18 cellular contexts compared by ENCODE assay signal in genomic region chr9:96649620-96650323, GRCh38. TPM values are rescaled to one million over a fixed set of nuclear protein-coding genes. Genes with fewer than 3 reads are reported as not detected.
DNase-seq lines count a peak whose midpoint lies in the region; ATAC-seq, FAIRE-seq and TF ChIP-seq lines count a peak whose summit lies in the region.
"Had no signal": no experiment of that assay in that cellular context is flagged by ENCODE, and none has a peak within 500 bp of the region (broad histone marks: within the 10 kb centered on the region; RNA-seq: fewer than 3 reads in every experiment).

No MANE protein-coding gene starts in this region.

- ATAC-seq in HepG2 (no peak), right lobe of liver (no peak)

- no peaks in the 10 kb centered on the region for H3K27me3 ChIP-seq in HepG2 (ENCODE audit: control insufficient read depth in 1 of 2, insufficient read depth in 2 of 2, low read length in 2 of 2)
- no peaks in the 10 kb centered on the region for H3K27me3 ChIP-seq in right lobe of liver
- H3K27me3 ChIP-seq in mesenchymal stem cell (ENCODE audit: control insufficient read depth in 1 of 2, insufficient read depth in 1 of 2, low read length in 2 of 2), result no peaks in the 10 kb centered on the region
- H3K27me3 ChIP-seq: SJCRH30 had no signal

- H3K9ac ChIP-seq in HepG2 (ENCODE audit: insufficient read depth, low read depth, low read length), result no peak overlapping the region
- peak overlapping the region; percentile 68 for H3K9ac ChIP-seq in mesenchymal stem cell (ENCODE audit: low read length)

- H2AFZ ChIP-seq in HepG2 (ENCODE audit: low read length) (no peak overlapping the region), mesenchymal stem cell (ENCODE audit: low read depth, low read length) (no peak overlapping the region)

- H2AK5ac ChIP-seq in mesenchymal stem cell (ENCODE audit: low read length, severe bottlenecking), result no peak overlapping the region

- no peak for TF ChIP-seq RAD21 in HepG2 (CRISPR knock-in tag; IDR thresholded peaks at IDR 0.05)

- H4K91ac ChIP-seq in mesenchymal stem cell (ENCODE audit: low read length), result no peak overlapping the region

- DNase-seq in HepG2 (ENCODE audit: low spot score) (no peak), right lobe of liver (no peak), chondrocyte (ENCODE audit: low spot score) (no peak), mesenchymal stem cell (no peak), GM13976 (ENCODE audit: low spot score) (no peak), nucleus accumbens (lab: John Stamatoyannopoulos, UW) (no peak), dedifferentiated amniotic fluid mesenchymal stem cell (ENCODE audit: extremely low spot score) (no peak)
- DNase-seq in activated CD4-positive, alpha-beta T cell treated with anti-CD3 and anti-CD28 coated beads, Interleukin-2, amount 50 U/mL, for 1 hour, result no peak
- DNase-seq: EL, Karpas-422, NCI-H1417 treated with DMSO at 0.1 percent for 48 hours, NCI-H2029 treated with DMSO at 0.1 percent for 48 hours, NCI-H510A treated with DMSO at 0.1 percent for 48 hours, RPMI8226, SJCRH30 had no signal

- no peaks in the 10 kb centered on the region for H3K79me2 ChIP-seq in HepG2 (ENCODE audit: insufficient read depth, low read length)

- intact Hi-C loops in HepG2 (cut with micrococcal nuclease; ENCODE audit: unreplicated experiment), result loop anchor here (5.0 to 10.0 kb wide), 3 partner anchors 32 to 157 kb away; partner anchors contain the start of gene CDC14B
- intact Hi-C loops in right lobe of liver (cut with DNase I), result no loop called here

- no peak overlapping the region for H3K4me3 Mint-ChIP-seq in chondrocyte (ENCODE audit: unreplicated experiment)
- H3K4me3 Mint-ChIP-seq: B cell had no signal

- CTCF ChIA-PET in HepG2 (lab: Yijun Ruan, JAX; ENCODE audit: low intra/inter-chr PET ratio, low total read pairs), result no interaction called here

- no peaks in the 10 kb centered on the region for H3K9me3 ChIP-seq in HepG2 (ENCODE audit: low read length)
- no peaks in the 10 kb centered on the region for H3K9me3 ChIP-seq in right lobe of liver
- H3K9me3 ChIP-seq in mesenchymal stem cell (ENCODE audit: control insufficient read depth, low read length), result no peaks in the 10 kb centered on the region
- H3K9me3 ChIP-seq: SJCRH30 had no signal

- H2BK120ac ChIP-seq in mesenchymal stem cell (ENCODE audit: low read depth, low read length), result no peak overlapping the region

- peaks cover 25% of the 10 kb centered on the region for H3K36me3 Mint-ChIP-seq in chondrocyte (ENCODE audit: low read depth)

- no peak overlapping the region for H3K23ac ChIP-seq in mesenchymal stem cell (ENCODE audit: low read length in 2 of 2)

- H3K9me3 Mint-ChIP-seq in chondrocyte (ENCODE audit: low read depth), result no peaks in the 10 kb centered on the region

- H3K14ac ChIP-seq in mesenchymal stem cell (ENCODE audit: low read length in 2 of 2), result no peak overlapping the region

- peaks cover 13% of the 10 kb centered on the region for H3K79me1 ChIP-seq in mesenchymal stem cell (replicated peaks; ENCODE audit: low read length, poor library complexity, severe bottlenecking)

- TF ChIP-seq EP300 in HepG2 (IDR thresholded peaks at IDR 0.05; ENCODE audit: low read depth in 2 of 2, low read length in 2 of 2) (no peak), HepG2 (CRISPR knock-in tag; IDR thresholded peaks at IDR 0.05; ENCODE audit: borderline replicate concordance) (no peak)

- in situ Hi-C loops in HepG2 (cut with HindIII; ENCODE audit: extremely low pct_ligation_motif_present, low pct_unique_long_range_greater_than_20kb) (loop anchor here (10.0 to 25.0 kb wide), 2 partner anchors 205 to 312 kb away; no protein-coding TSS in a partner anchor), GM13976 (cut with MboI; ENCODE audit: low sequenced_read_pairs, unreplicated experiment) (loop anchor here (10.0 kb wide), 1 partner anchor 315 kb away; no protein-coding TSS in a partner anchor)

- no peaks in the 10 kb centered on the region for H3K27me3 Mint-ChIP-seq in chondrocyte (ENCODE audit: low read depth)
- H3K27me3 Mint-ChIP-seq: B cell had no signal

- no peak for FAIRE-seq in HepG2 (lab: Jason Lieb, UNC)
- FAIRE-seq: H54 had no signal

- H4K8ac ChIP-seq in mesenchymal stem cell (ENCODE audit: low read length), result peak overlapping the region; percentile 13

- no peak for TF ChIP-seq CTCF in HepG2 (CRISPR knock-in tag; IDR thresholded peaks at IDR 0.05)
- no peak for TF ChIP-seq CTCF in right lobe of liver (IDR thresholded peaks at IDR 0.05)
- no peak for TF ChIP-seq CTCF in chondrocyte (IDR thresholded peaks at IDR 0.05)
- no peak for TF ChIP-seq CTCF in GM13976 (IDR thresholded peaks at IDR 0.05; ENCODE audit: borderline replicate concordance, control extremely low read depth, extremely low read depth, insufficient read depth, missing control alignments)

- H3K4me2 ChIP-seq in HepG2 (ENCODE audit: low read depth, low read length), result no peak overlapping the region
- no peak overlapping the region for H3K4me2 ChIP-seq in mesenchymal stem cell (ENCODE audit: low read length, poor library complexity, severe bottlenecking)

- H4K20me1 ChIP-seq in HepG2 (ENCODE audit: insufficient read depth, low read length), result no peaks in the 10 kb centered on the region

- no peak overlapping the region for H2BK15ac ChIP-seq in mesenchymal stem cell (ENCODE audit: low read depth, poor library complexity, severe bottlenecking)

- H3K4me3 ChIP-seq in HepG2 (replicated peaks in 1 of 3; ENCODE audit: insufficient read depth in 1 of 3, low read depth in 2 of 3, low read length in 3 of 3), result no peak overlapping the region
- no peak overlapping the region for H3K4me3 ChIP-seq in right lobe of liver
- H3K4me3 ChIP-seq in mesenchymal stem cell (ENCODE audit: insufficient read depth in 1 of 2, low read depth in 1 of 2, low read length in 2 of 2), result no peak overlapping the region
- H3K4me3 ChIP-seq: SJCRH30 had no signal

- no peak overlapping the region for H2BK5ac ChIP-seq in mesenchymal stem cell (ENCODE audit: low read depth, low read length, poor library complexity, severe bottlenecking)

- WGBS in HepG2 (ENCODE audit: low lambda C conversion rate), result 79% methylated on average over 1 of the region's 1 CpG
- 50% methylated on average over 1 of the region's 1 CpG for WGBS in right lobe of liver (ENCODE audit: insufficient coverage, low coverage, low lambda C conversion rate, missing lambda C conversion rate)
- no CpG with 5 or more reads among the region's 1 CpG for WGBS in mesenchymal stem cell

- peaks cover 3 to 33% of the 10 kb centered on the region in 2 experiments; a peak in 4 of 5 replicates for H3K36me3 ChIP-seq in HepG2 (replicated peaks in 1 of 2; ENCODE audit: control insufficient read depth in 1 of 2, insufficient read depth in 2 of 2, low read length in 2 of 2)
- H3K36me3 ChIP-seq in right lobe of liver, result peaks cover 0 to 10% (median 3%) of the 10 kb centered on the region in 4 donors
- H3K36me3 ChIP-seq in mesenchymal stem cell (ENCODE audit: control insufficient read depth in 1 of 2, insufficient read depth in 2 of 2, low read depth in 1 of 2, low read length in 2 of 2), result peaks cover 25 to 64% of the 10 kb centered on the region in 2 experiments

- no TSS peak for BruUV-seq in HepG2 (replicated peaks; lab: Mats Ljungman, UMichigan)

- H3K27ac ChIP-seq in HepG2 (ENCODE audit: extremely low read length, insufficient read depth, low read length) (no peak overlapping the region), right lobe of liver (no peak overlapping the region), mesenchymal stem cell (ENCODE audit: low read length, poor library complexity, severe bottlenecking) (no peak overlapping the region)
- H3K27ac ChIP-seq: SJCRH30 had no signal

- H3K4ac ChIP-seq in mesenchymal stem cell (ENCODE audit: low read depth in 1 of 2, low read length in 2 of 2), result no peak overlapping the region

- H3K18ac ChIP-seq in mesenchymal stem cell (ENCODE audit: low read depth in 1 of 2, low read length in 2 of 2), result no peak overlapping the region

- no peak overlapping the region for H2BK12ac ChIP-seq in mesenchymal stem cell (ENCODE audit: low read length in 2 of 2)

- peaks cover 33% of the 10 kb centered on the region for H3K4me1 Mint-ChIP-seq in chondrocyte (ENCODE audit: low read depth)

- H3K27ac Mint-ChIP-seq in chondrocyte (ENCODE audit: unreplicated experiment), result peak overlapping the region; percentile 8
- H3K27ac Mint-ChIP-seq: B cell had no signal

- TF ChIP-seq POLR2A in HepG2 (IDR thresholded peaks at IDR 0.05; ENCODE audit: insufficient read depth in 1 of 2, low read depth in 2 of 2, low read length in 2 of 2), result no peak
- no peak for TF ChIP-seq POLR2A in right lobe of liver (IDR thresholded peaks at IDR 0.05)

- H3K4me1 ChIP-seq in HepG2 (ENCODE audit: insufficient read depth, low read length), result peaks cover 11% of the 10 kb centered on the region
- peaks cover 0 to 5% (median 0%) of the 10 kb centered on the region in 4 donors for H3K4me1 ChIP-seq in right lobe of liver
- H3K4me1 ChIP-seq in mesenchymal stem cell (ENCODE audit: control insufficient read depth, insufficient read depth, low read depth, low read length), result peaks cover 3% of the 10 kb centered on the region

- POLR2A ChIA-PET in HepG2 (lab: Yijun Ruan, JAX), result no interaction called here

RNA-seq across cellular contexts. Expression of gene PRXL2C, which starts 5.3 kb away (rescaled TPM):
- total RNA-seq in HepG2 (2016; rRNA removed; fragmentation: Illumina TruSeq; extraction: Trizol), result 11.7 and 13.2 TPM in 2 replicates
- total RNA-seq in HepG2 (2016; cell fraction: cytosol; rRNA removed; fragmentation: Illumina TruSeq; extraction: Trizol; ENCODE audit: low read depth), result 15.9 and 16.8 TPM in 2 replicates
- 10.6 and 12.1 TPM in 2 replicates for total RNA-seq in HepG2 (2016; cell fraction: insoluble cytoplasmic fraction; rRNA removed; fragmentation: Illumina TruSeq; extraction: Trizol)
- 24.0 and 25.3 TPM in 2 replicates for total RNA-seq in HepG2 (2016; cell fraction: membrane; rRNA removed; fragmentation: Illumina TruSeq; extraction: Trizol)
- total RNA-seq in HepG2 (2016; cell fraction: nucleus; rRNA removed; fragmentation: Illumina TruSeq; extraction: Trizol), result 6.0 and 7.6 TPM in 2 replicates
- 8.6 and 11.0 TPM in 2 replicates for polyA plus RNA-seq in HepG2 (2011; rRNA removed)
- 5.9 and 7.2 TPM in 2 replicates for polyA plus RNA-seq in HepG2 (2011; cell fraction: cytosol; rRNA removed)
- polyA plus RNA-seq in HepG2 (2011; cell fraction: nucleus; rRNA removed), result 2.4 TPM in 2 replicates
- polyA plus RNA-seq in HepG2 (2012), result 8.8 TPM in 2 replicates
- 20.7 and 22.7 TPM in 2 replicates for polyA plus RNA-seq in HepG2 (2016; cell fraction: cytosol; fragmentation: Illumina TruSeq; extraction: Trizol; ENCODE audit: low read depth)
- polyA plus RNA-seq in HepG2 (2016; cell fraction: insoluble cytoplasmic fraction; fragmentation: Illumina TruSeq; extraction: Trizol; ENCODE audit: low read depth), result 11.9 and 12.8 TPM in 2 replicates
- polyA plus RNA-seq in HepG2 (2016; cell fraction: membrane; fragmentation: Illumina TruSeq; extraction: Trizol; ENCODE audit: low read depth), result 23.2 and 23.8 TPM in 2 replicates
- 9.7 and 12.0 TPM in 2 replicates for polyA plus RNA-seq in HepG2 (2016; cell fraction: nucleus; fragmentation: Illumina TruSeq; extraction: Trizol; ENCODE audit: insufficient read depth, low read depth)
- polyA minus RNA-seq in HepG2 (2011; rRNA and poly(A)+ RNA removed; ENCODE audit: low replicate concordance), result 4.7 and 8.0 TPM in 2 replicates
- 6.9 and 8.5 TPM in 2 replicates for polyA minus RNA-seq in HepG2 (2011; cell fraction: cytosol; rRNA and poly(A)+ RNA removed)
- 3.1 and 3.7 TPM in 2 replicates for polyA minus RNA-seq in HepG2 (2011; cell fraction: nucleus; rRNA and poly(A)+ RNA removed)
- total RNA-seq in right lobe of liver, result 10 to 100 TPM in 1 of 6 experiments, 1 to 10 TPM in 5; 2.9 to 10.7 (median 5.6) TPM
- total RNA-seq in chondrocyte, result 20.7 to 24.7 TPM (median 20.9 TPM) in 3 replicates
- 16.8 TPM for polyA plus RNA-seq in mesenchymal stem cell (2013, experiment 1 of 2)
- polyA plus RNA-seq in mesenchymal stem cell (2013, experiment 2 of 2), result 18.3 TPM
- total RNA-seq: OCI-LY7 had no signal

RNA-seq across cellular contexts. Expression of gene CDC14B, which starts 30.1 kb away (rescaled TPM):
- total RNA-seq in HepG2 (2016; rRNA removed; fragmentation: Illumina TruSeq; extraction: Trizol) (33.3 and 37.7 TPM in 2 replicates), right lobe of liver (10 to 100 TPM; 13.7 to 38.0 (median 25.7) TPM), chondrocyte (14.5 to 16.8 TPM (median 15.5 TPM) in 3 replicates)
- 115 and 135 TPM in 2 replicates for total RNA-seq in HepG2 (2016; cell fraction: cytosol; rRNA removed; fragmentation: Illumina TruSeq; extraction: Trizol; ENCODE audit: low read depth)
- total RNA-seq in HepG2 (2016; cell fraction: insoluble cytoplasmic fraction; rRNA removed; fragmentation: Illumina TruSeq; extraction: Trizol), result 32.0 TPM in 2 replicates
- total RNA-seq in HepG2 (2016; cell fraction: membrane; rRNA removed; fragmentation: Illumina TruSeq; extraction: Trizol), result 92.9 and 108 TPM in 2 replicates
- total RNA-seq in HepG2 (2016; cell fraction: nucleus; rRNA removed; fragmentation: Illumina TruSeq; extraction: Trizol), result 28.9 and 39.6 TPM in 2 replicates
- 18.2 and 25.8 TPM in 2 replicates for polyA plus RNA-seq in HepG2 (2011; rRNA removed)
- polyA plus RNA-seq in HepG2 (2011; cell fraction: cytosol; rRNA removed), result 17.4 and 18.7 TPM in 2 replicates
- polyA plus RNA-seq in HepG2 (2011; cell fraction: nucleus; rRNA removed), result 25.0 and 28.4 TPM in 2 replicates
- 29.7 and 39.7 TPM in 2 replicates for polyA plus RNA-seq in HepG2 (2012)
- polyA plus RNA-seq in HepG2 (2016; cell fraction: cytosol; fragmentation: Illumina TruSeq; extraction: Trizol; ENCODE audit: low read depth), result 4.4 and 5.1 TPM in 2 replicates
- 24.1 and 26.7 TPM in 2 replicates for polyA plus RNA-seq in HepG2 (2016; cell fraction: insoluble cytoplasmic fraction; fragmentation: Illumina TruSeq; extraction: Trizol; ENCODE audit: low read depth)
- polyA plus RNA-seq in HepG2 (2016; cell fraction: membrane; fragmentation: Illumina TruSeq; extraction: Trizol; ENCODE audit: low read depth), result 12.9 and 13.7 TPM in 2 replicates
- 32.8 and 35.5 TPM in 2 replicates for polyA plus RNA-seq in HepG2 (2016; cell fraction: nucleus; fragmentation: Illumina TruSeq; extraction: Trizol; ENCODE audit: insufficient read depth, low read depth)
- 15.3 and 46.1 TPM in 2 replicates for polyA minus RNA-seq in HepG2 (2011; rRNA and poly(A)+ RNA removed; ENCODE audit: low replicate concordance)
- 36.8 and 41.4 TPM in 2 replicates for polyA minus RNA-seq in HepG2 (2011; cell fraction: cytosol; rRNA and poly(A)+ RNA removed)
- polyA minus RNA-seq in HepG2 (2011; cell fraction: nucleus; rRNA and poly(A)+ RNA removed), result 47.4 and 54.7 TPM in 2 replicates
- polyA plus RNA-seq in mesenchymal stem cell (2013, experiment 1 of 2), result 10.5 TPM
- 10.5 TPM for polyA plus RNA-seq in mesenchymal stem cell (2013, experiment 2 of 2)
